ENCODE assay signal across 19 cellular contexts in genomic region chr19:9641810-9642209, GRCh38.
"Had no signal": no experiment of that assay in that cellular context is flagged by ENCODE, and none has a peak within 500 bp of the region (broad histone marks: within the 10 kb centered on the region; RNA-seq: fewer than 3 reads in every experiment).

No MANE protein-coding gene starts in this region.

- H3K4me3 Mint-ChIP-seq: naive B cell; nephron; stimulated activated effector memory CD8-positive, alpha-beta T cell treated with anti-CD3 and anti-CD28 coated beads, Interleukin-12 subunit alpha, Interleukin-12 subunit beta, amount 100 ng/mL, for 72 hours; stimulated activated naive CD8-positive, alpha-beta T cell treated with anti-CD3 and anti-CD28 coated beads, Interleukin-15, Interleukin-2, amounts not matched to agents 100 ng/mL and 50 ng/mL, for 24 hours had no signal

- H3K36me3 ChIP-seq: colonic mucosa, pancreas, transverse colon had no signal

- H3K27me3 ChIP-seq: colonic mucosa, pancreas, transverse colon had no signal

- DNase-seq: colonic mucosa; dermis blood vessel endothelial cell; erythroblast; foreskin melanocyte; head of caudate nucleus; hippocampal formation; mesendoderm; naive B cell; occipital lobe; pancreas; right cardiac atrium; stimulated activated CD4-positive, alpha-beta T cell treated with anti-CD3 and anti-CD28 coated beads, Interleukin-4, amount 100 ng/mL, for 1 hour; stimulated activated CD8-positive, alpha-beta memory T cell treated with anti-CD3 and anti-CD28 coated beads, Interleukin-4, amount 100 ng/mL, for 48 hours; transverse colon had no signal

- H3K9me3 ChIP-seq: colonic mucosa, pancreas, thoracic aorta, transverse colon had no signal

- H3K4me1 ChIP-seq: colonic mucosa, pancreas, transverse colon had no signal

- H3K4me3 ChIP-seq: colonic mucosa, pancreas, thoracic aorta, transverse colon had no signal

- H3K27ac ChIP-seq: colonic mucosa, pancreas, thoracic aorta, transverse colon had no signal

- H3K27me3 Mint-ChIP-seq: naive B cell; progenitor cell of endocrine pancreas; stimulated activated naive CD8-positive, alpha-beta T cell treated with anti-CD3 and anti-CD28 coated beads, Interleukin-15, Interleukin-2, amounts not matched to agents 100 ng/mL and 50 ng/mL, for 24 hours had no signal

- FAIRE-seq: pancreas had no signal

- H3K27ac Mint-ChIP-seq: nephron; progenitor cell of endocrine pancreas; stimulated activated effector memory CD8-positive, alpha-beta T cell treated with anti-CD3 and anti-CD28 coated beads, Interleukin-12 subunit alpha, Interleukin-12 subunit beta, amount 100 ng/mL, for 72 hours; stimulated activated naive CD8-positive, alpha-beta T cell treated with anti-CD3 and anti-CD28 coated beads, Interleukin-15, Interleukin-2, amounts not matched to agents 100 ng/mL and 50 ng/mL, for 24 hours had no signal

- H3K4me1 Mint-ChIP-seq: nephron had no signal

- ATAC-seq: pancreas; right cardiac atrium; stimulated activated effector memory CD8-positive, alpha-beta T cell treated with anti-CD3 and anti-CD28 coated beads, Interleukin-12 subunit alpha, Interleukin-12 subunit beta, amount 100 ng/mL, for 72 hours had no signal
